In the genomic region with DNA sequence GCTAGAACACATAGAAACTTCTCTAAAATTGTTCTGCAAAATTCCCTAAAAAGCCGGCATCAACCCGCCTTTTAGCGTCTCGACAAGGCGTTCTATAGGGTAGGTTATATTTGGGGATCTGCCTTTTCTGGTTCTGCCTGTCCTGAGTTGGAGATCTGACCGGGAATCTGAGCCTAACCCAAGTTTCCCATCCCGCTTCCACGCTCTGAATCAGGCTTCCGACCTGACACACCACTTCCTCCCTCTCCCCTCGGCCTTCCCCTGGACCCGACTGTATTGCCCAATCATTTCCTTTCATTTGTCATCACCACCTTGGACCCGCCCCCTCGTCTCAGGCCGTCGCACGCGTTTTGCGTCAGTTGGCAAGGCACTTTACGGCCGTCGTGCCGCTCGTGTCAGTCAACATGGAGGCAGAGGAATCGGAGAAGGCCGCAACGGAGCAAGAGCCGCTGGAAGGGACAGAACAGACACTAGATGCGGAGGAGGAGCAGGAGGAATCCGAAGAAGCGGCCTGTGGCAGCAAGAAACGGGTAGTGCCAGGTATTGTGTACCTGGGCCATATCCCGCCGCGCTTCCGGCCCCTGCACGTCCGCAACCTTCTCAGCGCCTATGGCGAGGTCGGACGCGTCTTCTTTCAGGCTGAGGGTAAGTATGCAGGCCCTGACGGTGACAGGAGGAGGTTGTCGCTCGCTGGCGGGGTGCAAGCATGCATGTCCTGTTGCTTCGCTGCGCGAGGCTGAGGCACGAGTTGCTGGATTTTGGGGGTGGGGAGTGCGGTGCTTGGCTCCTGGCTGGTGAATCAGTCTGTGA, we compare ENCODE assay signal across 8 cellular contexts.
DNase-seq lines count a peak whose midpoint lies in the region; ATAC-seq, FAIRE-seq and TF ChIP-seq lines count a peak whose summit lies in the region.

A gene (plus strand): TSS at position 375 of the 810 bp plus-strand sequence. CDS start 30 bp downstream, at position 405.

- FAIRE-seq in islet of Langerhans (lab: Jason Lieb, UNC): peak; percentile 79

- H3K4me3 ChIP-seq in AG10803 (ENCODE audit: low read length): peak within 1 kb of the TSS; percentile 100

- ATAC-seq in GM19043 (IDR thresholded peaks at IDR 0.05; ENCODE audit: low read depth, unreplicated experiment): peak; percentile 65
- peak; percentile 79 for ATAC-seq in HG03354 (IDR thresholded peaks at IDR 0.05; ENCODE audit: poor library complexity, severe bottlenecking, unreplicated experiment)
- ATAC-seq in activated CD4-positive, CD25-positive, alpha-beta regulatory T cell treated with anti-CD3 and anti-CD28 coated beads, Interleukin-2, amount 50 U/mL, for 24 hours: peak; percentile 80 to 83

- 0 out of 2 replicates have a peak, but pooled peaks have one; percentile 3 for TF ChIP-seq CTCF in AG10803 (conservative IDR thresholded peaks at IDR 0.05; ENCODE audit: low read length)

- DNase-seq in AG10803 (ENCODE audit: low read depth) (peak; percentile 98), NCI-H446 treated with DMSO at 0.1 percent for 48 hours (lab: John Stamatoyannopoulos, UW) (peak; percentile 94), cerebellar nuclear complex (lab: John Stamatoyannopoulos, UW) (peak; percentile 89 to 97)
- peak; percentile 96 for DNase-seq in stimulated activated CD4-positive, alpha-beta T cell treated with anti-CD3 and anti-CD28 coated beads, Interleukin-12 subunit alpha, Interleukin-12 subunit beta, amount 100 ng/mL, for 4 hours

Comparison
In these comparisons a context has a peak if more than half of its experiments do, and no peak if none do; other contexts are left out.
1. Peak in every context shown above with its lines: DNase-seq, ATAC-seq and H3K4me3 ChIP-seq.